ENCODE assay signal across 8 cellular contexts in genomic region chr17:80258296-80258695, GRCh38. TPM values are rescaled to one million over a fixed set of nuclear protein-coding genes. Genes with fewer than 3 reads are reported as not detected.
A peak's percentile ranks its signal among the peaks of the same experiment; 100 is the strongest.
DNase-seq lines count a peak whose midpoint lies in the region; ATAC-seq and TF ChIP-seq lines count a peak whose summit lies in the region.
"Not testable (repeated sequence)": the region's sequence is repeated elsewhere in the genome, so short reads cannot be mapped to it uniquely, and the experiment has no call there.

No MANE protein-coding gene starts in this region.

- not testable (repeated sequence) for H3K4me2 ChIP-seq in OCI-LY1 (ENCODE audit: low read length); parathyroid adenoma (ENCODE audit: low read length)

- peak overlapping the region; percentile 54 for H3K4me3 Mint-ChIP-seq in CD8-positive, alpha-beta T cell
- H3K4me3 Mint-ChIP-seq in activated T-helper 2 cell treated with anti-CD3 and anti-CD28 coated beads, Interferon-gamma antibody, Interleukin-2, Interleukin-4, amounts not matched to agents 10 μg/mL and 5 μg/mL and 100 μg/mL, durations not matched to agents 14 hours and 24 hours and 36 hours (ENCODE audit: low read depth) = peak overlapping the region; percentile 92
- H3K4me3 Mint-ChIP-seq in memory B cell = peak overlapping the region; percentile 46

- intact Hi-C loops in CD8-positive, alpha-beta T cell (cut with DNase I, micrococcal nuclease); activated T-helper 2 cell treated with anti-CD3 and anti-CD28 coated beads, Interferon-gamma antibody, Interleukin-2, Interleukin-4, amounts not matched to agents 10 μg/mL and 5 μg/mL and 100 μg/mL, durations not matched to agents 14 hours and 24 hours and 36 hours (cut with micrococcal nuclease); thyroid gland (cut with DNase I): not testable (repeated sequence)
- intact Hi-C loops in colonic mucosa (cut with DNase I) = loop anchor here (10.0 kb wide), 1 partner anchor 113 kb away; the partner anchor contains the start of gene EIF4A3

- peak in 1 of 7 experiments; percentile 3 for DNase-seq in CD8-positive, alpha-beta T cell
- DNase-seq in activated CD4-positive, alpha-beta T cell treated with anti-CD3 and anti-CD28 coated beads for 48 hours = peak; percentile 56
- not testable (repeated sequence) for DNase-seq in activated T-helper 2 cell treated with anti-CD3 and anti-CD28 coated beads, Interferon-gamma antibody, Interleukin-2, Interleukin-4, amounts not matched to agents 10 μg/mL and 5 μg/mL and 100 μg/mL, durations not matched to agents 14 hours and 24 hours and 36 hours (ENCODE audit: low spot score); colonic mucosa; memory B cell (ENCODE audit: low spot score in 2 of 2); thyroid gland

- WGBS in thyroid gland, 2 donors = 90 to 93% methylated on average over 2 of the region's 2 CpGs

- not testable (repeated sequence) for TF ChIP-seq POLR2A in thyroid gland (IDR thresholded peaks at IDR 0.05)

- not testable (repeated sequence) for H3K36me3 Mint-ChIP-seq in CD8-positive, alpha-beta T cell; activated T-helper 2 cell treated with anti-CD3 and anti-CD28 coated beads, Interferon-gamma antibody, Interleukin-2, Interleukin-4, amounts not matched to agents 10 μg/mL and 5 μg/mL and 100 μg/mL, durations not matched to agents 14 hours and 24 hours and 36 hours (ENCODE audit: low read depth); memory B cell

- H3K27me3 Mint-ChIP-seq in CD8-positive, alpha-beta T cell (ENCODE audit: low read depth); activated T-helper 2 cell treated with anti-CD3 and anti-CD28 coated beads, Interferon-gamma antibody, Interleukin-2, Interleukin-4, amounts not matched to agents 10 μg/mL and 5 μg/mL and 100 μg/mL, durations not matched to agents 14 hours and 24 hours and 36 hours (ENCODE audit: low read depth); memory B cell: not testable (repeated sequence)

- POLR2A ChIA-PET in CD8-positive, alpha-beta T cell (lab: Charles Lee) = not testable (repeated sequence)

- not testable (repeated sequence) for H4K20me1 ChIP-seq in OCI-LY1 (ENCODE audit: insufficient read depth, low read length)

- H3K4me3 ChIP-seq in CD8-positive, alpha-beta T cell (ENCODE audit: low read depth, low read length); OCI-LY1 (ENCODE audit: low read depth, low read length, poor library complexity, severe bottlenecking); colonic mucosa; parathyroid adenoma (ENCODE audit: low read depth, low read length); thyroid gland (replicated peaks in 1 of 3): not testable (repeated sequence)

- CTCF ChIA-PET in CD8-positive, alpha-beta T cell (lab: Charles Lee) = interaction anchor here (1.6 kb wide), 1 partner anchor 62 kb away, joined by 9 read pairs; no protein-coding TSS in a partner anchor

- peaks cover 38% of the 10 kb centered on the region for H3K4me1 Mint-ChIP-seq in CD8-positive, alpha-beta T cell (ENCODE audit: low read depth)
- H3K4me1 Mint-ChIP-seq in activated T-helper 2 cell treated with anti-CD3 and anti-CD28 coated beads, Interferon-gamma antibody, Interleukin-2, Interleukin-4, amounts not matched to agents 10 μg/mL and 5 μg/mL and 100 μg/mL, durations not matched to agents 14 hours and 24 hours and 36 hours (ENCODE audit: low read depth) = peaks cover 66% of the 10 kb centered on the region
- peaks cover 32% of the 10 kb centered on the region for H3K4me1 Mint-ChIP-seq in memory B cell

- not testable (repeated sequence) for H2AFZ ChIP-seq in OCI-LY1 (ENCODE audit: low read length)
- H2AFZ ChIP-seq in parathyroid adenoma = peak overlapping the region; percentile 30

- not testable (repeated sequence) for H3F3A ChIP-seq in OCI-LY1 (ENCODE audit: insufficient read depth, low read length)

- H3K27ac Mint-ChIP-seq in CD8-positive, alpha-beta T cell = peak overlapping the region; percentile 97
- peak overlapping the region; percentile 99 for H3K27ac Mint-ChIP-seq in activated T-helper 2 cell treated with anti-CD3 and anti-CD28 coated beads, Interferon-gamma antibody, Interleukin-2, Interleukin-4, amounts not matched to agents 10 μg/mL and 5 μg/mL and 100 μg/mL, durations not matched to agents 14 hours and 24 hours and 36 hours
- peak overlapping the region; percentile 4 for H3K27ac Mint-ChIP-seq in memory B cell

- TF ChIP-seq CTCF in CD8-positive, alpha-beta T cell (IDR thresholded peaks at IDR 0.05); OCI-LY1 (IDR thresholded peaks at IDR 0.05; ENCODE audit: low read length); colonic mucosa (IDR thresholded peaks at IDR 0.05); parathyroid adenoma (IDR thresholded peaks at IDR 0.05); thyroid gland (IDR thresholded peaks at IDR 0.05): not testable (repeated sequence)

- H3K36me3 ChIP-seq in CD8-positive, alpha-beta T cell (ENCODE audit: insufficient read depth, low read length); OCI-LY1 (ENCODE audit: insufficient read depth, low read length); colonic mucosa; parathyroid adenoma (ENCODE audit: control insufficient read depth, insufficient read depth, low read length); thyroid gland: not testable (repeated sequence)

- H3K9me2 ChIP-seq in OCI-LY1 (ENCODE audit: low read depth, low read length) = not testable (repeated sequence)

- H3K27ac ChIP-seq in CD8-positive, alpha-beta T cell (ENCODE audit: low read depth, low read length) = not testable (repeated sequence)
- H3K27ac ChIP-seq in OCI-LY1 (ENCODE audit: low read depth, low read length, poor library complexity, severe bottlenecking) = peak overlapping the region; percentile 43
- H3K27ac ChIP-seq in colonic mucosa = peak overlapping the region; percentile 87
- H3K27ac ChIP-seq in parathyroid adenoma = peak overlapping the region; percentile 100
- H3K27ac ChIP-seq in thyroid gland = peak overlapping the region in 2 of 3 donors; percentile 48 to 94

- H3K9me3 Mint-ChIP-seq in CD8-positive, alpha-beta T cell; activated T-helper 2 cell treated with anti-CD3 and anti-CD28 coated beads, Interferon-gamma antibody, Interleukin-2, Interleukin-4, amounts not matched to agents 10 μg/mL and 5 μg/mL and 100 μg/mL, durations not matched to agents 14 hours and 24 hours and 36 hours; memory B cell: not testable (repeated sequence)

- peaks cover 25% of the 10 kb centered on the region for H3K4me1 ChIP-seq in CD8-positive, alpha-beta T cell (ENCODE audit: insufficient read depth, low read length)
- H3K4me1 ChIP-seq in OCI-LY1 (ENCODE audit: insufficient read depth, low read length, severe bottlenecking) (peaks cover 45% of the 10 kb centered on the region), colonic mucosa (peaks cover 19% of the 10 kb centered on the region), parathyroid adenoma (peaks cover 54% of the 10 kb centered on the region), thyroid gland (peaks cover 44 to 62% of the 10 kb centered on the region in 2 donors)

- H3K27me3 ChIP-seq in CD8-positive, alpha-beta T cell (ENCODE audit: insufficient read depth, low read length); OCI-LY1 (ENCODE audit: insufficient read depth, low read length); colonic mucosa; parathyroid adenoma (ENCODE audit: control insufficient read depth, insufficient read depth, low read length); thyroid gland: not testable (repeated sequence)

- not testable (repeated sequence) for H3K9ac ChIP-seq in OCI-LY1 (ENCODE audit: low read length); colonic mucosa (ENCODE audit: low read depth in 2 of 2, low read length in 2 of 2); parathyroid adenoma

- H3K9me3 ChIP-seq in CD8-positive, alpha-beta T cell (ENCODE audit: low read length); OCI-LY1 (ENCODE audit: low read length); colonic mucosa; parathyroid adenoma (ENCODE audit: control insufficient read depth, low read length); thyroid gland: not testable (repeated sequence)

- not testable (repeated sequence) for H3K79me2 ChIP-seq in OCI-LY1 (ENCODE audit: insufficient read depth, low read length); parathyroid adenoma

- not testable (repeated sequence) for ATAC-seq in CD8-positive, alpha-beta T cell; memory B cell (ENCODE audit: low read depth)

RNA-seq across cellular contexts. Expression of gene RNF213, which starts 2.4 kb away (rescaled TPM):
- 100 to 1,000 TPM; 318 to 336 TPM for total RNA-seq in CD8-positive, alpha-beta T cell
- 297 and 309 TPM in 2 replicates for total RNA-seq in activated T-helper 2 cell treated with anti-CD3 and anti-CD28 coated beads, Interferon-gamma antibody, Interleukin-2, Interleukin-4, amounts not matched to agents 10 μg/mL and 5 μg/mL and 100 μg/mL, durations not matched to agents 14 hours and 24 hours and 36 hours
- 100 to 1,000 TPM in 1 of 2 donors, 10 to 100 TPM in 1; 80.8 to 101 TPM for total RNA-seq in colonic mucosa
- total RNA-seq in thyroid gland = 100 to 1,000 TPM; 107 to 245 (median 187) TPM

RNA-seq across cellular contexts. Expression of gene SLC26A11, which starts 38.1 kb away (rescaled TPM):
- 10 to 100 TPM; 44.4 to 48.7 TPM for total RNA-seq in CD8-positive, alpha-beta T cell
- 9.7 TPM in 2 replicates for total RNA-seq in activated T-helper 2 cell treated with anti-CD3 and anti-CD28 coated beads, Interferon-gamma antibody, Interleukin-2, Interleukin-4, amounts not matched to agents 10 μg/mL and 5 μg/mL and 100 μg/mL, durations not matched to agents 14 hours and 24 hours and 36 hours
- 1 to 10 TPM; 8.0 to 9.3 TPM for total RNA-seq in colonic mucosa
- total RNA-seq in thyroid gland = 10 to 100 TPM; 25.1 to 65.3 (median 31.7) TPM

RNA-seq across cellular contexts. Expression of gene SGSH, which starts 38.2 kb away (rescaled TPM):
- total RNA-seq in CD8-positive, alpha-beta T cell = 10 to 100 TPM; 80.3 to 86.6 TPM
- 25.5 and 29.0 TPM in 2 replicates for total RNA-seq in activated T-helper 2 cell treated with anti-CD3 and anti-CD28 coated beads, Interferon-gamma antibody, Interleukin-2, Interleukin-4, amounts not matched to agents 10 μg/mL and 5 μg/mL and 100 μg/mL, durations not matched to agents 14 hours and 24 hours and 36 hours
- total RNA-seq in colonic mucosa (10 to 100 TPM; 40.3 to 43.1 TPM), thyroid gland (10 to 100 TPM; 31.8 to 48.5 (median 38.2) TPM)

Comparison
In these comparisons a context has a peak if more than half of its experiments do, and no peak if none do; other contexts are left out.
1. H3K27ac Mint-ChIP-seq: peak in every context shown above with its lines; median percentile 99 in activated T-helper 2 cell treated with anti-CD3 and anti-CD28 coated beads, Interferon-gamma antibody, Interleukin-2, Interleukin-4, amounts not matched to agents 10 μg/mL and 5 μg/mL and 100 μg/mL, durations not matched to agents 14 hours and 24 hours and 36 hours; 97 in CD8-positive, alpha-beta T cell; 4 in memory B cell.